8 cellular contexts compared by ENCODE assay signal in genomic region chr18:77054606-77055428, GRCh38.
DNase-seq lines count a peak whose midpoint lies in the region; ATAC-seq lines count a peak whose summit lies in the region.

No MANE protein-coding gene starts in this region.

- H3K9me3 ChIP-seq in right cardiac atrium (ENCODE audit: control insufficient read depth, low read length): no peaks in the 10 kb centered on the region

- peak overlapping the region; percentile 29 for H3K27ac ChIP-seq in right cardiac atrium (ENCODE audit: low read length)

- H3K4me3 ChIP-seq in right cardiac atrium (ENCODE audit: low read length): no peak overlapping the region

- peak; percentile 78 for ATAC-seq in GM21825 (IDR thresholded peaks at IDR 0.05; ENCODE audit: unreplicated experiment)
- peak; percentile 85 to 87 for ATAC-seq in right cardiac atrium
- peak; percentile 89 for ATAC-seq in sciatic nerve

- H3K27me3 ChIP-seq in right cardiac atrium (ENCODE audit: control insufficient read depth, insufficient read depth): no peaks in the 10 kb centered on the region

- DNase-seq in GF-D8 (lab: John Stamatoyannopoulos, UW) (peak; percentile 100), Kasumi-1 (lab: John Stamatoyannopoulos, UW) (peak; percentile 97 to 98), SW 1271 (lab: John Stamatoyannopoulos, UW) (peak; percentile 83 to 94), amniotic epithelial cell (ENCODE audit: low read depth) (peak; percentile 93), right cardiac atrium (peak; percentile 85 to 95 (median 93)), sciatic nerve (ENCODE audit: low spot score) (peak; percentile 92), ACHN (no peak)

- WGBS in right cardiac atrium: 19% methylated on average over 15 of the region's 15 CpGs

- intact Hi-C loops in right cardiac atrium (cut with DNase I) (loop anchor here in 3 of 4 donors (5.0 to 10.0 kb wide), 3 partner anchors 50 to 150 kb away; no protein-coding TSS in a partner anchor), sciatic nerve (cut with DNase I) (loop anchor here (1.0 to 5.0 kb wide), 2 partner anchors 43 to 53 kb away; no protein-coding TSS in a partner anchor)

- in situ Hi-C loops in ACHN (cut with HindIII; ENCODE audit: low pct_ligation_motif_present, low pct_unique_long_range_greater_than_20kb, low sequenced_read_pairs): no loop called here

- H3K4me1 ChIP-seq in right cardiac atrium (ENCODE audit: control insufficient read depth, insufficient read depth, low read length): peaks cover 2% of the 10 kb centered on the region
